ENCODE assay signal across 24 cellular contexts in genomic region chr5:68337235-68337634, GRCh38.
"Had no signal": no experiment of that assay in that cellular context is flagged by ENCODE, and none has a peak within 500 bp of the region (broad histone marks: within the 10 kb centered on the region; RNA-seq: fewer than 3 reads in every experiment).

No MANE protein-coding gene starts in this region.

- H3K9me3 ChIP-seq: SK-N-SH had no signal

- DNase-seq: IMR-90, Kasumi-1, MV-4-11, NCI-H1048, NCI-H1105, NCI-H1417, NCI-H146, NCI-H1694 treated with DMSO at 0.1 percent for 48 hours, NCI-H1930, NCI-H2081, NCI-H2107, NCI-H2227 treated with DMSO at 0.1 percent for 48 hours, NCI-H446, NCI-H510A, NCI-H524 treated with DMSO at 0.1 percent for 48 hours, NCI-H69, NCI-H774, PC-3, SHP77 had no signal

- ATAC-seq: HepG2, Panc1, PC-3 had no signal

- H3K27ac ChIP-seq: KMS-11, RWPE1 had no signal

- H3K4me2 ChIP-seq: KMS-11, SK-N-SH had no signal
